In the genomic region with DNA sequence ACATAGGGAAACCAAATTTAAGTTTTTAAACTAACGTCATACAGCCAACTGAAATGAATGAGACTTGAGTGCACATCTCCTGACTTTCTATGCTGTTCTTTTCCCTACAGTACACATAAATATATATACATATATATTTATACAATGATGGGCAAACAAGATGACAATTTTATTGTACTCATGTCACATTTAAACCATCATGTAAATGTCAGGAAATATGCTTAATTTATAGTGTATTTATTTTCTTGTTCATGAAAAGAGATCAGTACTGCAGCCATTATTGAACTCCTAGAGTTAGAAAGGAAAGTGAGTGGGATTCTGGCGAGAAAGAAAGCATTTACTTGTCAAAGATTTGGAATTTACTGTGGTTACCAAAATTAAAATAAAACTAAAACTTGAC, we compare ENCODE assay signal across 15 cellular contexts.
A peak's percentile ranks its signal among the peaks of the same experiment; 100 is the strongest.
DNase-seq lines count a peak whose midpoint lies in the region; ATAC-seq and TF ChIP-seq lines count a peak whose summit lies in the region.
"Had no signal": no experiment of that assay in that cellular context is flagged by ENCODE, and none has a peak within 500 bp of the region (broad histone marks: within the 10 kb centered on the region; RNA-seq: fewer than 3 reads in every experiment).

No MANE protein-coding gene starts in this region.

- TF ChIP-seq EP300 in suprapubic skin (IDR thresholded peaks at IDR 0.05) = no peak

- TF ChIP-seq CTCF in Calu3 (IDR thresholded peaks at IDR 0.05; ENCODE audit: unreplicated experiment) (no peak), breast epithelium (IDR thresholded peaks at IDR 0.05) (no peak), mesothelial cell of epicardium (IDR thresholded peaks at IDR 0.05; ENCODE audit: unreplicated experiment) (no peak), suprapubic skin (IDR thresholded peaks at IDR 0.05) (no peak)

- H3K27ac Mint-ChIP-seq in Calu3 (ENCODE audit: unreplicated experiment) (peak overlapping the region; percentile 68), mesothelial cell of epicardium (peak overlapping the region; percentile 93)
- H3K27ac Mint-ChIP-seq: activated CD8-positive, alpha-beta T cell treated with anti-CD3 and anti-CD28 coated beads, Interleukin-2, amount 10 ng/mL, durations not matched to agents 7 days and 5 days; activated T-helper 17 cell treated with anti-CD3 and anti-CD28 coated beads, Interleukin-2, amount 50 U/mL, for 72 hours had no signal

- H3K4me3 Mint-ChIP-seq in Calu3 (ENCODE audit: low read depth, unreplicated experiment) (peak overlapping the region; percentile 6), mesothelial cell of epicardium (no peak overlapping the region)
- H3K4me3 Mint-ChIP-seq: activated CD8-positive, alpha-beta T cell treated with anti-CD3 and anti-CD28 coated beads, Interleukin-2, amount 10 ng/mL, durations not matched to agents 7 days and 5 days; activated T-helper 17 cell treated with anti-CD3 and anti-CD28 coated beads, Interleukin-2, amount 50 U/mL, for 72 hours had no signal

- H3K4me1 ChIP-seq in breast epithelium (peaks cover 0 to 13% of the 10 kb centered on the region in 2 donors), suprapubic skin (peaks cover 47% of the 10 kb centered on the region)

- no peaks in the 10 kb centered on the region for H3K27me3 ChIP-seq in breast epithelium
- no peaks in the 10 kb centered on the region for H3K27me3 ChIP-seq in suprapubic skin

- WGBS in suprapubic skin = 26% methylated on average over 2 of the region's 2 CpGs

- no TSS peak for BruUV-seq in Calu3 (replicated peaks; lab: Mats Ljungman, UMichigan)

- ATAC-seq in stimulated activated naive CD8-positive, alpha-beta T cell treated with anti-CD3 and anti-CD28 coated beads, Interleukin-15, Interleukin-2, amounts not matched to agents 100 U/mL and 50 U/mL, for 24 hours = no peak
- ATAC-seq in GM19397 (IDR thresholded peaks at IDR 0.05; ENCODE audit: unreplicated experiment) (no peak), GM21825 (IDR thresholded peaks at IDR 0.05; ENCODE audit: unreplicated experiment) (no peak)
- ATAC-seq: activated CD8-positive, alpha-beta T cell treated with anti-CD3 and anti-CD28 coated beads, Interleukin-2, amount 10 ng/mL, durations not matched to agents 7 days and 5 days; activated T-helper 17 cell treated with anti-CD3 and anti-CD28 coated beads, Interleukin-2, amount 50 U/mL, for 72 hours had no signal

- CTCF ChIA-PET in Calu3 (lab: Charles Lee) = interaction anchor here (1.0 kb wide), 2 partner anchors 20 to 228 kb away, joined by 3 to 4 read pairs; no protein-coding TSS in a partner anchor

- peaks cover 7% of the 10 kb centered on the region for H3K36me3 Mint-ChIP-seq in Calu3 (ENCODE audit: insufficient read depth, unreplicated experiment)
- H3K36me3 Mint-ChIP-seq in mesothelial cell of epicardium = peaks cover 21% of the 10 kb centered on the region

- H3K27ac ChIP-seq in breast epithelium = peak overlapping the region; percentile 33 to 83
- peak overlapping the region; percentile 80 for H3K27ac ChIP-seq in suprapubic skin
- H3K27ac ChIP-seq: KMS-11 had no signal

- intact Hi-C loops in Calu3 (cut with micrococcal nuclease; ENCODE audit: unreplicated experiment) (loop anchor here (2.0 to 5.0 kb wide), 2 partner anchors 181 to 268 kb away; no protein-coding TSS in a partner anchor), breast epithelium (cut with DNase I; ENCODE audit: low total_unique reads) (no loop called here)

- H3K9me3 ChIP-seq in breast epithelium (no peaks in the 10 kb centered on the region), suprapubic skin (no peaks in the 10 kb centered on the region)
- H3K9me3 ChIP-seq: HAP-1 had no signal

- H3K9me3 Mint-ChIP-seq in Calu3 (ENCODE audit: low read depth, unreplicated experiment) = peaks cover 5% of the 10 kb centered on the region
- H3K9me3 Mint-ChIP-seq in mesothelial cell of epicardium = peaks cover 7% of the 10 kb centered on the region
- H3K9me3 Mint-ChIP-seq: activated T-helper 17 cell treated with anti-CD3 and anti-CD28 coated beads, Interleukin-2, amount 50 U/mL, for 72 hours had no signal

- H3K4me3 ChIP-seq in breast epithelium = peak overlapping the region in 2 of 3 donors; percentile 24 to 36
- H3K4me3 ChIP-seq in suprapubic skin = no peak overlapping the region
- H3K4me3 ChIP-seq: HAP-1 had no signal

- no peaks in the 10 kb centered on the region for H3K27me3 Mint-ChIP-seq in Calu3 (ENCODE audit: unreplicated experiment)
- H3K27me3 Mint-ChIP-seq in mesothelial cell of epicardium (ENCODE audit: low read depth) = no peaks in the 10 kb centered on the region
- H3K27me3 Mint-ChIP-seq: activated T-helper 17 cell treated with anti-CD3 and anti-CD28 coated beads, Interleukin-2, amount 50 U/mL, for 72 hours had no signal

- H3K36me3 ChIP-seq in breast epithelium (no peaks in the 10 kb centered on the region), suprapubic skin (no peaks in the 10 kb centered on the region)
- H3K36me3 ChIP-seq: HAP-1 had no signal

- no peak for DNase-seq in Calu3
- DNase-seq in breast epithelium (ENCODE audit: low spot score in 2 of 2) = no peak
- DNase-seq in mesothelial cell of epicardium (ENCODE audit: low spot score in 2 of 2, unreplicated experiment in 2 of 2) = no peak
- DNase-seq in suprapubic skin (ENCODE audit: low spot score in 2 of 2) = no peak
- DNase-seq in stimulated activated naive CD8-positive, alpha-beta T cell treated with anti-CD3 and anti-CD28 coated beads, Interleukin-15, Interleukin-2, amounts not matched to agents 100 U/mL and 50 U/mL, for 24 hours = no peak
- DNase-seq in activated CD4-positive, alpha-beta T cell treated with anti-CD3 and anti-CD28 coated beads for 1 hour = no peak
- DNase-seq: activated CD8-positive, alpha-beta T cell treated with anti-CD3 and anti-CD28 coated beads, Interleukin-2, amount 10 ng/mL, durations not matched to agents 7 days and 5 days; amniotic stem cell; NCI-H446 treated with DMSO at 0.1 percent for 48 hours; posterior cingulate gyrus had no signal

- TF ChIP-seq POLR2A in breast epithelium (IDR thresholded peaks at IDR 0.05) (no peak), suprapubic skin (IDR thresholded peaks at IDR 0.05) (no peak)

- H3K4me1 Mint-ChIP-seq in Calu3 (ENCODE audit: low read depth, unreplicated experiment) = peaks cover 56% of the 10 kb centered on the region
- peaks cover 56% of the 10 kb centered on the region for H3K4me1 Mint-ChIP-seq in mesothelial cell of epicardium
- H3K4me1 Mint-ChIP-seq: activated T-helper 17 cell treated with anti-CD3 and anti-CD28 coated beads, Interleukin-2, amount 50 U/mL, for 72 hours had no signal
